ENCODE assay signal across 10 cellular contexts in genomic region chr3:111904376-111905241, GRCh38. TPM values are rescaled to one million over a fixed set of nuclear protein-coding genes. Genes with fewer than 3 reads are reported as not detected.
DNase-seq lines count a peak whose midpoint lies in the region; ATAC-seq and TF ChIP-seq lines count a peak whose summit lies in the region.
"Had no signal": no experiment of that assay in that cellular context is flagged by ENCODE, and none has a peak within 500 bp of the region (broad histone marks: within the 10 kb centered on the region; RNA-seq: fewer than 3 reads in every experiment).

No MANE protein-coding gene starts in this region.

- H3K4me3 ChIP-seq in cardiac muscle cell (no peak overlapping the region), stomach (no peak overlapping the region)

- TF ChIP-seq CTCF in HFFc6 (IDR thresholded peaks at IDR 0.05) (peak; percentile 32; the same call in 1 of the 2 replicates), cardiac muscle cell (IDR thresholded peaks at IDR 0.05; ENCODE audit: low read depth, low read length) (peak; percentile 36), stomach (IDR thresholded peaks at IDR 0.05) (no peak)

- WGBS in stomach, 5 donors, result 85 to 94% (median 86%) methylated on average over 4 of the region's 4 CpGs

- TF ChIP-seq EP300 in stomach (IDR thresholded peaks at IDR 0.05), result no peak

- TF ChIP-seq POLR2A in stomach (IDR thresholded peaks at IDR 0.05), result no peak

- H3K27me3 Mint-ChIP-seq in HFFc6 (ENCODE audit: insufficient read depth), result 0 out of 2 replicates have a peak, but pooled peaks cover 3% of the 10 kb centered on the region

- peak; percentile 89 for DNase-seq in HFFc6
- DNase-seq in cardiac muscle cell (ENCODE audit: low read depth in 1 of 2, low spot score in 1 of 2), result peak in 1 of 2 donors; percentile 95
- no peak for DNase-seq in stomach
- no peak for DNase-seq in activated CD8-positive, alpha-beta memory T cell treated with anti-CD3 and anti-CD28 coated beads, Interleukin-2, amount 50 U/mL, for 48 hours
- DNase-seq in ecto neural progenitor cell (ENCODE audit: low spot score), result no peak
- DNase-seq: activated naive CD4-positive, alpha-beta T cell treated with Interleukin-2 at 50 U/mL for 16 hours; SHP77 had no signal

- peaks cover 58% of the 10 kb centered on the region for H3K36me3 Mint-ChIP-seq in HFFc6 (ENCODE audit: low read depth)

- peaks cover 4% of the 10 kb centered on the region; the same call in 1 of the 2 replicates for H3K9me3 Mint-ChIP-seq in HFFc6

- no peak overlapping the region for H3K27ac ChIP-seq in cardiac muscle cell
- H3K27ac ChIP-seq in stomach, result peak overlapping the region in 3 of 5 donors; percentile 27 to 48 (median 45)

- intact Hi-C loops in stomach (cut with DNase I; ENCODE audit: low total_unique reads), result no loop called here

- H3K4me1 Mint-ChIP-seq in HFFc6 (ENCODE audit: low read depth), result peaks cover 88% of the 10 kb centered on the region

- peak overlapping the region; percentile 89 for H3K27ac Mint-ChIP-seq in HFFc6

- peak; percentile 10; the same call in 2 of the 3 replicates for ATAC-seq in SK-N-SH treated with all-trans-retinoic acid at 6 μM for 48 hours
- no peak for ATAC-seq in HG03196 (IDR thresholded peaks at IDR 0.05; ENCODE audit: unreplicated experiment)
- no peak for ATAC-seq in GM18502 (IDR thresholded peaks at IDR 0.05; ENCODE audit: poor library complexity, unreplicated experiment)

- no peaks in the 10 kb centered on the region for H3K27me3 ChIP-seq in cardiac muscle cell
- H3K27me3 ChIP-seq in stomach, result no peaks in the 10 kb centered on the region

- H3K4me3 Mint-ChIP-seq in HFFc6, result peak overlapping the region; percentile 68

- H3K9me3 ChIP-seq in cardiac muscle cell (ENCODE audit: low read depth) (no peaks in the 10 kb centered on the region), stomach (no peaks in the 10 kb centered on the region)

- H3K36me3 ChIP-seq in cardiac muscle cell (no peaks in the 10 kb centered on the region), stomach (peaks cover 0 to 3% (median 0%) of the 10 kb centered on the region in 4 donors)

- H3K4me1 ChIP-seq in cardiac muscle cell (ENCODE audit: low read depth) (peaks cover 6% of the 10 kb centered on the region), stomach (peaks cover 0 to 15% (median 7%) of the 10 kb centered on the region in 4 donors)

TF ChIP-seq in SK-N-SH treated with all-trans-retinoic acid at 6 μM for 48 hours, 23 proteins besides CTCF, POLR2A, EP300 and RAD21:
- TF ChIP-seq TSHZ2 (CRISPR knock-in tag; IDR thresholded peaks at IDR 0.05) (no peak), PPARA (CRISPR knock-in tag; IDR thresholded peaks at IDR 0.05; ENCODE audit: borderline replicate concordance) (no peak), ZNF70 (CRISPR knock-in tag; IDR thresholded peaks at IDR 0.05) (no peak)
TF ChIP-seq in SK-N-SH treated with all-trans-retinoic acid at 6 μM for 48 hours: peak in this region for 0.

RNA-seq across cellular contexts. Expression of gene PHLDB2, which starts 45.5 kb away (rescaled TPM):
- 10 to 100 TPM; 35.4 to 55.9 (median 37.6) TPM for total RNA-seq in HFFc6 (2021; fragmentation: NEBNext Ultra II Directional; extraction: Animal tissue kit (Norgen Biotek cat#: 25700))
- total RNA-seq in cardiac muscle cell (11.2 and 27.2 TPM in 2 replicates), stomach (100 to 1,000 TPM in 2 of 5 donors, 10 to 100 TPM in 3; 13.0 to 149 (median 83.3) TPM)
- polyA plus RNA-seq in cardiac muscle cell (11.3 and 24.4 TPM in 2 replicates), stomach (10 to 100 TPM; 10.6 to 17.3 (median 13.3) TPM)

Comparison
In these comparisons a context has a peak if more than half of its experiments do, and no peak if none do; other contexts are left out.
1. CTCF ChIP-seq: peak in HFFc6 (single experiment) and cardiac muscle cell (single experiment); none in stomach (0 of 7).